Comparison of ENCODE assay signal across 8 cellular contexts in the genomic region with DNA sequence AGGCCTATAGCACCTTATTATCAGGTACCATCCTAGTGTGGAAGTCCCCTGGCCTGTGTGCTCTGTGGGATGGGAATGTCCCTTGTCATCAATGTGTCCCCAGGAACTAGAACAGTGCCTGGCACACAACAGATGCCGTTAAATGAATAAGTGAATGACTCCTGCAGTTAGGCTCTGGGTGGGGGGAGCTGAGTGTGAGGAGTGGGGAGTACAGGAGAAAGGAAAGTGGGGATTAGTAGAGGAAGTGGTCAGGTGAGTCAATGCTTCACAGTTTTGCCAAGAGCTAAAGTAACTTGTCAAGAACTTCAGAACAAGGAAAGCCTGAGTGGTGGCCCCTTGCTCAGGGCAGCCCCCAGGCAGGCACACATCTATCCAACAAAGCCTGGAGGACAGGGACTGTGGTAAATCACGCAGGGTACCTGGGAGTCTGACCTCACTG. TPM values are rescaled to one million over a fixed set of nuclear protein-coding genes. Genes with fewer than 3 reads are reported as not detected.
DNase-seq lines count a peak whose midpoint lies in the region; ATAC-seq and TF ChIP-seq lines count a peak whose summit lies in the region.

No MANE protein-coding gene starts in this region.

- peak overlapping the region; percentile 98 for H3K27ac ChIP-seq in KMS-11

- peak overlapping the region; percentile 98 for H3K27ac Mint-ChIP-seq in activated T-helper 2 cell treated with anti-CD3 and anti-CD28 coated beads, Interferon-gamma antibody, Interleukin-2, Interleukin-4, amounts not matched to agents 10 μg/mL and 5 μg/mL and 100 μg/mL, durations not matched to agents 14 hours and 24 hours and 36 hours

- H3K36me3 Mint-ChIP-seq in activated T-helper 2 cell treated with anti-CD3 and anti-CD28 coated beads, Interferon-gamma antibody, Interleukin-2, Interleukin-4, amounts not matched to agents 10 μg/mL and 5 μg/mL and 100 μg/mL, durations not matched to agents 14 hours and 24 hours and 36 hours (ENCODE audit: low read depth) = peaks cover 42% of the 10 kb centered on the region

- peak; percentile 47 for DNase-seq in activated T-helper 2 cell treated with anti-CD3 and anti-CD28 coated beads, Interferon-gamma antibody, Interleukin-2, Interleukin-4, amounts not matched to agents 10 μg/mL and 5 μg/mL and 100 μg/mL, durations not matched to agents 14 hours and 24 hours and 36 hours (ENCODE audit: low spot score)
- DNase-seq in renal cortical epithelial cell (ENCODE audit: low read depth) (peak; percentile 52), NOMO-1 treated with dmso at 0.1 percent for 144 hours (lab: John Stamatoyannopoulos, UW; ENCODE audit: unreplicated experiment) (no peak), amygdala (lab: John Stamatoyannopoulos, UW) (no peak), NCI-H1092 (lab: John Stamatoyannopoulos, UW) (no peak)

- H4K20me1 ChIP-seq in KMS-11 (ENCODE audit: insufficient read depth) = no peaks in the 10 kb centered on the region

- no peaks in the 10 kb centered on the region for H3K27me3 ChIP-seq in KMS-11 (ENCODE audit: insufficient read depth, low read depth)

- H3K4me1 ChIP-seq in KMS-11 (ENCODE audit: low read depth, poor library complexity, severe bottlenecking) = peaks cover 86% of the 10 kb centered on the region

- H3K4me3 Mint-ChIP-seq in activated T-helper 2 cell treated with anti-CD3 and anti-CD28 coated beads, Interferon-gamma antibody, Interleukin-2, Interleukin-4, amounts not matched to agents 10 μg/mL and 5 μg/mL and 100 μg/mL, durations not matched to agents 14 hours and 24 hours and 36 hours (ENCODE audit: low read depth) = peak overlapping the region; percentile 81

- H3K9ac ChIP-seq in KMS-11 = peak overlapping the region; percentile 86

- no peaks in the 10 kb centered on the region for H3K9me3 Mint-ChIP-seq in activated T-helper 2 cell treated with anti-CD3 and anti-CD28 coated beads, Interferon-gamma antibody, Interleukin-2, Interleukin-4, amounts not matched to agents 10 μg/mL and 5 μg/mL and 100 μg/mL, durations not matched to agents 14 hours and 24 hours and 36 hours

- H3K79me2 ChIP-seq in KMS-11 (ENCODE audit: insufficient read depth, low read depth) = no peaks in the 10 kb centered on the region

- no peaks in the 10 kb centered on the region for H3K36me3 ChIP-seq in KMS-11 (ENCODE audit: insufficient read depth)

- peaks cover 3% of the 10 kb centered on the region for H3K27me3 Mint-ChIP-seq in activated T-helper 2 cell treated with anti-CD3 and anti-CD28 coated beads, Interferon-gamma antibody, Interleukin-2, Interleukin-4, amounts not matched to agents 10 μg/mL and 5 μg/mL and 100 μg/mL, durations not matched to agents 14 hours and 24 hours and 36 hours (ENCODE audit: low read depth)

- H2AFZ ChIP-seq in KMS-11 (ENCODE audit: low read depth) = peak overlapping the region; percentile 7; the same call in 1 of the 2 replicates

- peak overlapping the region; percentile 74 for H3K4me2 ChIP-seq in KMS-11

- ATAC-seq in GM21423 (IDR thresholded peaks at IDR 0.05; ENCODE audit: unreplicated experiment) (peak; percentile 7), GM19463 (IDR thresholded peaks at IDR 0.05; ENCODE audit: unreplicated experiment) (no peak)

- H3K4me3 ChIP-seq in KMS-11 (IDR thresholded peaks at IDR 0.05; ENCODE audit: insufficient read depth, low read depth, low read length) = no peak overlapping the region

- H3K4me1 Mint-ChIP-seq in activated T-helper 2 cell treated with anti-CD3 and anti-CD28 coated beads, Interferon-gamma antibody, Interleukin-2, Interleukin-4, amounts not matched to agents 10 μg/mL and 5 μg/mL and 100 μg/mL, durations not matched to agents 14 hours and 24 hours and 36 hours (ENCODE audit: low read depth) = peaks cover 88% of the 10 kb centered on the region

- TF ChIP-seq CTCF in KMS-11 (conservative IDR thresholded peaks at IDR 0.05; ENCODE audit: low read depth, low read length) = no peak

- intact Hi-C loops in activated T-helper 2 cell treated with anti-CD3 and anti-CD28 coated beads, Interferon-gamma antibody, Interleukin-2, Interleukin-4, amounts not matched to agents 10 μg/mL and 5 μg/mL and 100 μg/mL, durations not matched to agents 14 hours and 24 hours and 36 hours (cut with micrococcal nuclease) = loop anchor here (1.0 to 10.0 kb wide), 17 partner anchors 24 to 821 kb away; a partner anchor contains a TSS

RNA-seq across cellular contexts. Expression of a gene that starts 33.4 kb away (rescaled TPM):
- total RNA-seq in activated T-helper 2 cell treated with anti-CD3 and anti-CD28 coated beads, Interferon-gamma antibody, Interleukin-2, Interleukin-4, amounts not matched to agents 10 μg/mL and 5 μg/mL and 100 μg/mL, durations not matched to agents 14 hours and 24 hours and 36 hours = 246 and 256 TPM in 2 replicates
- 272 and 366 TPM in 2 replicates for total RNA-seq in renal cortical epithelial cell

RNA-seq across cellular contexts. Expression of a gene that starts 42.5 kb away (rescaled TPM):
- 9.2 and 10.8 TPM in 2 replicates for total RNA-seq in activated T-helper 2 cell treated with anti-CD3 and anti-CD28 coated beads, Interferon-gamma antibody, Interleukin-2, Interleukin-4, amounts not matched to agents 10 μg/mL and 5 μg/mL and 100 μg/mL, durations not matched to agents 14 hours and 24 hours and 36 hours
- 5.9 and 30.3 TPM in 2 replicates for total RNA-seq in renal cortical epithelial cell

Comparison
In these comparisons a context has a peak if more than half of its experiments do, and no peak if none do; other contexts are left out.
1. DNase-seq: peak in activated T-helper 2 cell treated with anti-CD3 and anti-CD28 coated beads, Interferon-gamma antibody, Interleukin-2, Interleukin-4, amounts not matched to agents 10 μg/mL and 5 μg/mL and 100 μg/mL, durations not matched to agents 14 hours and 24 hours and 36 hours (single experiment) and renal cortical epithelial cell (single experiment); none in NOMO-1 treated with dmso at 0.1 percent for 144 hours (single experiment), amygdala (0 of 56) and NCI-H1092 (single experiment).